ENCODE assay signal across 16 cellular contexts in genomic region chr6:24985313-24985712, GRCh38. TPM values are rescaled to one million over a fixed set of nuclear protein-coding genes. Genes with fewer than 3 reads are reported as not detected.
DNase-seq lines count a peak whose midpoint lies in the region; ATAC-seq, FAIRE-seq and TF ChIP-seq lines count a peak whose summit lies in the region.
"Had no signal": no experiment of that assay in that cellular context is flagged by ENCODE, and none has a peak within 500 bp of the region (broad histone marks: within the 10 kb centered on the region; RNA-seq: fewer than 3 reads in every experiment).

No MANE protein-coding gene starts in this region.

- DNase-seq in NCI-H1105 treated with DMSO at 0.1 percent for 48 hours (lab: John Stamatoyannopoulos, UW), result peak; percentile 16
- DNase-seq in NCI-H1105 (lab: John Stamatoyannopoulos, UW), result no peak
- peak; percentile 32 for DNase-seq in NCI-H128 (lab: John Stamatoyannopoulos, UW; ENCODE audit: unreplicated experiment)
- peak; percentile 69 for DNase-seq in bronchial epithelial cell (ENCODE audit: low read depth)
- peak; percentile 53 for DNase-seq in neuronal stem cell (ENCODE audit: low spot score)
- DNase-seq in NCI-H526 treated with DMSO at 0.1 percent for 48 hours (lab: John Stamatoyannopoulos, UW), result no peak
- no peak for DNase-seq in OCI-M2 (lab: John Stamatoyannopoulos, UW; ENCODE audit: unreplicated experiment)
- DNase-seq in left ventricle myocardium superior, result no peak
- DNase-seq: activated CD4-positive, CD25-positive, alpha-beta regulatory T cell; effector memory CD8-positive, alpha-beta T cell; left cardiac atrium; NCI-H1694 treated with DMSO at 0.1 percent for 48 hours; small intestine had no signal

- H3K4me2 ChIP-seq in neuronal stem cell (ENCODE audit: insufficient read depth, low read length, poor library complexity, severe bottlenecking), result no peak overlapping the region
- H3K4me2 ChIP-seq: BLaER1 had no signal

- intact Hi-C loops in left ventricle myocardium superior (cut with micrococcal nuclease), result no loop called here

- no peak for TF ChIP-seq CTCF in bronchial epithelial cell (IDR thresholded peaks at IDR 0.05; ENCODE audit: insufficient read depth, low read length, severe bottlenecking)

- H3K79me1 ChIP-seq in neuronal stem cell (ENCODE audit: low read depth, low read length), result no peaks in the 10 kb centered on the region

- no peak overlapping the region for H2BK12ac ChIP-seq in neuronal stem cell (ENCODE audit: low read length)

- no peak overlapping the region for H2BK15ac ChIP-seq in neuronal stem cell (ENCODE audit: low read length)

- peak overlapping the region; percentile 46 for H3K27ac ChIP-seq in neuronal stem cell (replicated peaks; ENCODE audit: low read length)
- H3K27ac ChIP-seq: 22Rv1, BLaER1, tibial nerve had no signal

- H3K4me3 ChIP-seq in bronchial epithelial cell (ENCODE audit: low read depth, low read length), result no peak overlapping the region
- no peak overlapping the region for H3K4me3 ChIP-seq in neuronal stem cell (ENCODE audit: low read length in 2 of 2)
- H3K4me3 ChIP-seq: BLaER1, tibial nerve had no signal

- no peak overlapping the region for H2AFZ ChIP-seq in neuronal stem cell (ENCODE audit: low read length)

- no peaks in the 10 kb centered on the region for H3K36me3 ChIP-seq in bronchial epithelial cell (ENCODE audit: control insufficient read depth, insufficient read depth, low read length)
- no peaks in the 10 kb centered on the region for H3K36me3 ChIP-seq in neuronal stem cell (replicated peaks in 1 of 2; ENCODE audit: control insufficient read depth in 2 of 2, insufficient read depth in 2 of 2, low read length in 2 of 2)
- H3K36me3 ChIP-seq: BLaER1, tibial nerve had no signal

- no peak overlapping the region for H4K8ac ChIP-seq in neuronal stem cell (ENCODE audit: low read depth, low read length)

- H3K4me1 ChIP-seq in neuronal stem cell (ENCODE audit: control insufficient read depth in 2 of 2, insufficient read depth in 1 of 2, low read depth in 1 of 2, low read length in 2 of 2), result peaks cover 18 to 42% of the 10 kb centered on the region in 2 donors
- H3K4me1 ChIP-seq: BLaER1 had no signal

- H3K23ac ChIP-seq in neuronal stem cell (ENCODE audit: low read depth, low read length, poor library complexity), result no peak overlapping the region

- no peak for ATAC-seq in left ventricle myocardium superior
- ATAC-seq: effector memory CD8-positive, alpha-beta T cell; left cardiac atrium had no signal

- WGBS in neuronal stem cell (ENCODE audit: extremely low coverage in 2 of 2, insufficient read length in 2 of 2, insufficient replicate concordance in 1 of 2), 2 donors, result no CpG with 5 or more reads among the region's 2 CpGs

- H2AK5ac ChIP-seq in neuronal stem cell (ENCODE audit: low read depth, low read length), result no peak overlapping the region

- no peak overlapping the region for H2BK5ac ChIP-seq in neuronal stem cell (ENCODE audit: low read length)

- H3K27me3 ChIP-seq in bronchial epithelial cell (ENCODE audit: control insufficient read depth, insufficient read depth, low read length), result no peaks in the 10 kb centered on the region
- no peaks in the 10 kb centered on the region for H3K27me3 ChIP-seq in neuronal stem cell (ENCODE audit: control insufficient read depth in 3 of 3, insufficient read depth in 3 of 3, low read depth in 1 of 3, low read length in 3 of 3)
- H3K27me3 ChIP-seq: BLaER1, tibial nerve had no signal

- H3K14ac ChIP-seq in neuronal stem cell (ENCODE audit: low read length), result no peak overlapping the region

- no peak overlapping the region for H2BK120ac ChIP-seq in neuronal stem cell (ENCODE audit: low read depth, low read length)

- no peak overlapping the region for H3K9ac ChIP-seq in neuronal stem cell (ENCODE audit: low read depth, low read length, poor library complexity)
- H3K9ac ChIP-seq: BLaER1 had no signal

- H3K9me3 ChIP-seq in neuronal stem cell (replicated peaks in 1 of 2; ENCODE audit: control insufficient read depth in 2 of 2, insufficient read depth in 1 of 2, low read depth in 1 of 2, low read length in 2 of 2), result peaks cover 3 to 9% of the 10 kb centered on the region in 2 donors
- H3K9me3 ChIP-seq: tibial nerve had no signal

- FAIRE-seq in bronchial epithelial cell (lab: Jason Lieb, UNC), result no peak
- FAIRE-seq: small intestine had no signal

- no peak overlapping the region for H3K18ac ChIP-seq in neuronal stem cell (ENCODE audit: low read length)

- no peak overlapping the region for H3K4ac ChIP-seq in neuronal stem cell (ENCODE audit: low read length)

- no peak overlapping the region for H4K91ac ChIP-seq in neuronal stem cell (ENCODE audit: low read depth, low read length, poor library complexity)

RNA-seq across cellular contexts. Expression of gene RIPOR2, which starts 49.6 kb away (rescaled TPM):
- total RNA-seq in bronchial epithelial cell (under 0.01 TPM in 1 of 2 replicates, not detected in the other), left ventricle myocardium superior (3.6 TPM)
- polyA plus RNA-seq in neuronal stem cell (2013, experiment 1 of 2), result 3.1 TPM
- 3.3 TPM for polyA plus RNA-seq in neuronal stem cell (2013, experiment 2 of 2)

Comparison
In these comparisons a context has a peak if more than half of its experiments do, and no peak if none do; other contexts are left out.
1. DNase-seq: peak in NCI-H1105 treated with DMSO at 0.1 percent for 48 hours (single experiment), NCI-H128 (single experiment), bronchial epithelial cell (single experiment) and neuronal stem cell (single experiment); none in NCI-H1105 (single experiment), NCI-H526 treated with DMSO at 0.1 percent for 48 hours (single experiment), OCI-M2 (single experiment) and left ventricle myocardium superior (single experiment).